Comparison of ENCODE assay signal across 9 cellular contexts in the genomic region with DNA sequence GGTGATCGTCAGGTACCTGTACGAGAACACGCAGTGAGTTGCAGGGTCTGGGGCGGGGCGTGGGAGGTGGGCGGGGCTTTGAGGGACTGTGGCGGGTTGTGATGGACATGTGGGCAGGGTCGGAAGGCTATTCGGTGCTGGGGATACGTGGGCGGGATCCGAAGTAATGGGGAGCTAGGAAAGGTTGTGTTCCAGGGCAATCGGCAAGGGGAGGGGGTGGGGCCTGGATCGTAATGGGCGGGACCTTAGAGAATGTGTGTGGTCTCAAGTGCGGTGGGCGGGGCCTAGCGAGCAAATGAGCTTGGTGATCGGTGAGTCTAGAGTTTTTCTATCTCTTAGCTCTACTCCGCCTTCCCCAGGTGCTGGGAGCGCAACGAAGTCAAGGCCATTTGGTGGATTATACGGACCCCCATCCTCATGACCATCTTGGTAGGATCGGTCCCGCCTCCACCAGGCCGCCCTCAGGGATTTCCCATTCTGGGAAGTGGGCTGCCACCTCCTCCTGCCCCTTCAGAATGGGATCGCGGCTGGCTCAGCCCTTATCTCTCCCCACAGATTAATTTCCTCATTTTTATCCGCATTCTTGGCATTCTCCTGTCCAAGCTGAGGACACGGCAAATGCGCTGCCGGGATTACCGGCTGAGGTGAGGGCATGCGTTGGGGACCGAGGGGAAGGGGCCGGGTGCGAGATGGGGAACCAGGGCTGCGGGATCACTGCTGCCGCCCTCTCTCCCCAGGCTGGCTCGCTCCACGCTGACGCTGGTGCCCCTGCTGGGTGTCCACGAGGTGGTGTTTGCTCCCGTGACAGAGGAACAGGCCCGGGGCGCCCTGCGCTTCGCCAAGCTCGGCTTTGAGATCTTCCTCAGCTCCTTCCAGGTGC. TPM values are rescaled to one million over a fixed set of nuclear protein-coding genes. Genes with fewer than 3 reads are reported as not detected.
A peak's percentile ranks its signal among the peaks of the same experiment; 100 is the strongest.
DNase-seq lines count a peak whose midpoint lies in the region; ATAC-seq and TF ChIP-seq lines count a peak whose summit lies in the region.
"Had no signal": no experiment of that assay in that cellular context is flagged by ENCODE, and none has a peak within 500 bp of the region (broad histone marks: within the 10 kb centered on the region; RNA-seq: fewer than 3 reads in every experiment).

No MANE protein-coding gene starts in this region.

- H3K4me1 ChIP-seq in adipocyte (ENCODE audit: control insufficient read depth, insufficient read depth, low read length) (peaks cover 9% of the 10 kb centered on the region), rectal smooth muscle tissue (ENCODE audit: control insufficient read depth, insufficient read depth, low read length) (no peaks in the 10 kb centered on the region)

- no peak overlapping the region for H3K9ac ChIP-seq in adipocyte (ENCODE audit: low read length)
- H3K9ac ChIP-seq in rectal smooth muscle tissue (ENCODE audit: low read length) = no peak overlapping the region

- no peak overlapping the region for H3K27ac ChIP-seq in HL-60 (replicated peaks)
- H3K27ac ChIP-seq in rectal smooth muscle tissue (ENCODE audit: low read depth, low read length) = no peak overlapping the region

- H3K4me3 ChIP-seq in HL-60 (replicated peaks; ENCODE audit: insufficient read depth, low read length) = no peak overlapping the region
- H3K4me3 ChIP-seq in adipocyte (ENCODE audit: low read length) = no peak overlapping the region
- peak overlapping the region; percentile 33 for H3K4me3 ChIP-seq in rectal smooth muscle tissue (ENCODE audit: low read length)

- H3K9me3 ChIP-seq in adipocyte (ENCODE audit: control insufficient read depth, low read length) = no peaks in the 10 kb centered on the region

- peak; percentile 97 for DNase-seq in DMS53 (lab: John Stamatoyannopoulos, UW)
- DNase-seq in HL-60 (ENCODE audit: low read depth in 1 of 2, low spot score in 1 of 2) = peak in 1 of 2 experiments; percentile 75
- DNase-seq in T-helper 1 cell = peak; percentile 72 to 94 (median 79)
- peak; percentile 63 for DNase-seq in adipocyte (ENCODE audit: low read depth)
- DNase-seq in left ventricle myocardium superior = peak; percentile 70
- DNase-seq in SKM-1 (lab: John Stamatoyannopoulos, UW; ENCODE audit: unreplicated experiment) = no peak

- peak; percentile 51 for TF ChIP-seq CTCF in HL-60 (IDR thresholded peaks at IDR 0.05; ENCODE audit: insufficient read depth, low read length)

- H3K36me3 ChIP-seq in adipocyte (ENCODE audit: control insufficient read depth, insufficient read depth, low read length, severe bottlenecking) (no peaks in the 10 kb centered on the region), rectal smooth muscle tissue (ENCODE audit: control insufficient read depth, insufficient read depth, low read length) (no peaks in the 10 kb centered on the region)

- intact Hi-C loops in left ventricle myocardium superior (cut with micrococcal nuclease) = no loop called here

- ATAC-seq in left ventricle myocardium superior (peak; percentile 58), GM18519 (IDR thresholded peaks at IDR 0.05; ENCODE audit: low FRiP score, unreplicated experiment) (no peak)

- H3K27me3 ChIP-seq in HL-60 (ENCODE audit: insufficient read depth, poor library complexity, severe bottlenecking) = peaks cover 5% of the 10 kb centered on the region
- peaks cover 24% of the 10 kb centered on the region for H3K27me3 ChIP-seq in adipocyte (replicated peaks; ENCODE audit: control insufficient read depth, insufficient read depth, low read length)
- peaks cover 15% of the 10 kb centered on the region for H3K27me3 ChIP-seq in rectal smooth muscle tissue (ENCODE audit: control insufficient read depth, insufficient read depth, low read length)

RNA-seq across cellular contexts. Expression of a gene that starts 9.6 kb away (rescaled TPM):
- total RNA-seq in left ventricle myocardium superior = 4.1 TPM
- total RNA-seq: RPMI7951 had no signal

RNA-seq across cellular contexts. Expression of a gene that starts 14.2 kb away (rescaled TPM):
- 233 TPM for total RNA-seq in left ventricle myocardium superior

RNA-seq across cellular contexts. Expression of a gene that starts 14.9 kb away (rescaled TPM):
- total RNA-seq in left ventricle myocardium superior = 1.2 TPM

RNA-seq across cellular contexts. Expression of a gene that starts 38.4 kb away (rescaled TPM):
- total RNA-seq in left ventricle myocardium superior = 33.4 TPM

RNA-seq across cellular contexts. Expression of a gene that starts 53.1 kb away (rescaled TPM):
- total RNA-seq in left ventricle myocardium superior = 15.4 TPM
